ENCODE assay signal across 32 cellular contexts in the genomic region with DNA sequence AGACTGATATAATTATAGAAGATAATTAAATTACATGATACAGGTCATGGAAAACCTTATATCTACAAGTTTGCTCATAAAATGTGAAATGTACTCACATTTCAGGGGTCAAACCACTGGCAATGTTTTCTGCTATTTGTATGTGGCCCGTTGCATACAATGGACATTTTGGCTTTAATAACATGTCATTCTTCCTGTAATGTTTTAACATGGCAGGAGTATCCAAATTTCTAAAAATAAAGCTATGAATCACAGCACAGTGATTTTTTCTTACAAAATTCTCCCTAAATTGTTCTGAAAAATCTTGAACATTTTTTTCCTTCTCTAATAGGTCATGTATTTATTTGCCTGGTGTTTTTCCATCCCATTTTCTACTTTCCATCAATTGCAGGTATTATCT.
"Had no signal": no experiment of that assay in that cellular context is flagged by ENCODE, and none has a peak within 500 bp of the region (broad histone marks: within the 10 kb centered on the region; RNA-seq: fewer than 3 reads in every experiment).

No MANE protein-coding gene starts in this region.

- H3K4me3 Mint-ChIP-seq: naive thymus-derived CD8-positive, alpha-beta T cell; natural killer cell treated with Interleukin-12 subunit alpha and Interleukin-12 subunit beta and Interleukin-15 and Interleukin-18, amount 100 ng/mL, for 72 hours; nephron progenitor cell; neural crest cell; stimulated activated memory B cell treated with anti-CD40 and anti-IgM and Interleukin-4, amounts not matched to agents 10 μg/mL and 1 μg/mL and 100 μg/mL, for 72 hours; stimulated activated naive CD8-positive, alpha-beta T cell treated with anti-CD3 and anti-CD28 coated beads, Interleukin-15, amount 100 ng/mL, for 72 hours had no signal

- H3K4me1 Mint-ChIP-seq: naive thymus-derived CD8-positive, alpha-beta T cell; stimulated activated memory B cell treated with anti-CD40 and anti-IgM and Interleukin-4, amounts not matched to agents 10 μg/mL and 1 μg/mL and 100 μg/mL, for 72 hours; stimulated activated naive CD8-positive, alpha-beta T cell treated with anti-CD3 and anti-CD28 coated beads, Interleukin-15, amount 100 ng/mL, for 72 hours had no signal

- H3K27me3 ChIP-seq: neutrophil, ovary, right lobe of liver, spleen, suprapubic skin, testis, thyroid gland, tibial nerve, upper lobe of left lung, vagina had no signal

- H3K27ac Mint-ChIP-seq: naive thymus-derived CD8-positive, alpha-beta T cell; natural killer cell treated with Interleukin-12 subunit alpha and Interleukin-12 subunit beta and Interleukin-15 and Interleukin-18, amount 100 ng/mL, for 72 hours; stimulated activated memory B cell treated with anti-CD40 and anti-IgM and Interleukin-4, amounts not matched to agents 10 μg/mL and 1 μg/mL and 100 μg/mL, for 72 hours; stimulated activated naive CD8-positive, alpha-beta T cell treated with anti-CD3 and anti-CD28 coated beads, Interleukin-15, amount 100 ng/mL, for 72 hours had no signal

- ATAC-seq: naive thymus-derived CD8-positive, alpha-beta T cell; natural killer cell treated with Interleukin-12 subunit alpha and Interleukin-12 subunit beta and Interleukin-15 and Interleukin-18, amount 100 ng/mL, for 72 hours; psoas muscle; right cardiac atrium; right lobe of liver; stimulated activated naive CD8-positive, alpha-beta T cell treated with anti-CD3 and anti-CD28 coated beads, Interleukin-15, amount 100 ng/mL, for 72 hours; stimulated activated naive CD8-positive, alpha-beta T cell treated with anti-CD3 and anti-CD28 coated beads, Interleukin-15, Interleukin-2, amounts not matched to agents 100 U/mL and 50 U/mL, for 24 hours had no signal

- H3K27ac ChIP-seq: neutrophil, ovary, parathyroid adenoma, psoas muscle, right lobe of liver, skin epidermis, spleen, suprapubic skin, testis, thyroid gland, upper lobe of left lung, vagina had no signal

- DNase-seq: naive thymus-derived CD8-positive, alpha-beta T cell; nephron progenitor cell; nucleus accumbens; ovary; posterior cingulate gyrus; psoas muscle; right cardiac atrium; right lobe of liver; spleen; stimulated activated CD4-positive, alpha-beta T cell treated with anti-CD3 and anti-CD28 coated beads, Interleukin-12 subunit alpha, Interleukin-12 subunit beta, amount 100 ng/mL, for 4 hours; stimulated activated CD4-positive, alpha-beta T cell treated with anti-CD3 and anti-CD28 coated beads, Interleukin-1b, Interleukin-23, amount 100 ng/mL, for 48 hours; stimulated activated CD4-positive, alpha-beta T cell treated with anti-CD3 and anti-CD28 coated beads, Interleukin-4, amount 100 ng/mL, for 1 hour; stimulated activated CD4-positive, alpha-beta T cell treated with anti-CD3 and anti-CD28 coated beads, Interleukin-4, amount 100 ng/mL, for 4 hours; stimulated activated CD8-positive, alpha-beta memory T cell treated with anti-CD3 and anti-CD28 coated beads, Interleukin-4, amount 100 ng/mL, for 48 hours; stimulated activated naive CD4-positive, alpha-beta T cell; stimulated activated naive CD8-positive, alpha-beta T cell treated with anti-CD3 and anti-CD28 coated beads, Interleukin-15, amount 100 ng/mL, for 72 hours; stimulated activated naive CD8-positive, alpha-beta T cell treated with anti-CD3 and anti-CD28 coated beads, Interleukin-15, Interleukin-2, amounts not matched to agents 100 U/mL and 50 U/mL, for 24 hours; substantia nigra; testis; thyroid gland; upper lobe of left lung had no signal

- H3K4me1 ChIP-seq: parathyroid adenoma, psoas muscle, right lobe of liver, spleen, suprapubic skin, testis, thyroid gland, upper lobe of left lung, vagina had no signal

- H3K9me3 ChIP-seq: neutrophil, ovary, psoas muscle, right lobe of liver, suprapubic skin, testis, thyroid gland, upper lobe of left lung, vagina had no signal

- H3K27me3 Mint-ChIP-seq: progenitor cell of endocrine pancreas; stimulated activated memory B cell treated with anti-CD40 and anti-IgM and Interleukin-4, amounts not matched to agents 10 μg/mL and 1 μg/mL and 100 μg/mL, for 72 hours had no signal

- H3K36me3 Mint-ChIP-seq: naive thymus-derived CD8-positive, alpha-beta T cell; natural killer cell treated with Interleukin-12 subunit alpha and Interleukin-12 subunit beta and Interleukin-15 and Interleukin-18, amount 100 ng/mL, for 72 hours; stimulated activated memory B cell treated with anti-CD40 and anti-IgM and Interleukin-4, amounts not matched to agents 10 μg/mL and 1 μg/mL and 100 μg/mL, for 72 hours had no signal

- H3K36me3 ChIP-seq: neutrophil, ovary, right lobe of liver, spleen, suprapubic skin, thyroid gland, tibial nerve, upper lobe of left lung, vagina had no signal

- H3K9me3 Mint-ChIP-seq: stimulated activated naive CD8-positive, alpha-beta T cell treated with anti-CD3 and anti-CD28 coated beads, Interleukin-15, amount 100 ng/mL, for 72 hours had no signal

- H3K4me3 ChIP-seq: ovary, psoas muscle, right lobe of liver, skin epidermis, smooth muscle cell, spleen, suprapubic skin, testis, thyroid gland, tibial nerve, upper lobe of left lung, vagina had no signal
